Comparison of ENCODE assay signal across 8 cellular contexts in genomic region chr10:34816067-34817002, GRCh38. TPM values are rescaled to one million over a fixed set of nuclear protein-coding genes. Genes with fewer than 3 reads are reported as not detected.
DNase-seq lines count a peak whose midpoint lies in the region; ATAC-seq and TF ChIP-seq lines count a peak whose summit lies in the region.

No MANE protein-coding gene starts in this region.

- H3K9me3 ChIP-seq in thoracic aorta: no peaks in the 10 kb centered on the region

- H3K27me3 ChIP-seq in kidney epithelial cell (ENCODE audit: control insufficient read depth, insufficient read depth, low read length) (no peaks in the 10 kb centered on the region), thoracic aorta (replicated peaks; ENCODE audit: insufficient read depth) (no peaks in the 10 kb centered on the region)

- no peak for ATAC-seq in thoracic aorta (ENCODE audit: insufficient number of reproducible peaks, low FRiP score, low read depth)
- ATAC-seq in HG02763 (IDR thresholded peaks at IDR 0.05; ENCODE audit: unreplicated experiment): no peak
- no peak for ATAC-seq in GM18502 (IDR thresholded peaks at IDR 0.05; ENCODE audit: poor library complexity, unreplicated experiment)
- ATAC-seq in HG03280 (IDR thresholded peaks at IDR 0.05; ENCODE audit: unreplicated experiment): no peak

- TF ChIP-seq CTCF in astrocyte of the spinal cord (IDR thresholded peaks at IDR 0.05; ENCODE audit: low read depth, low read length) (no peak), kidney epithelial cell (IDR thresholded peaks at IDR 0.05; ENCODE audit: insufficient read depth, low read length, poor library complexity, severe bottlenecking) (peak; percentile 14), thoracic aorta (IDR thresholded peaks at IDR 0.05) (no peak)

- in situ Hi-C loops in astrocyte of the spinal cord (cut with HindIII; ENCODE audit: low sequenced_read_pairs): no loop called here

- peak overlapping the region; percentile 4 to 38 for H3K27ac ChIP-seq in thoracic aorta

- no peaks in the 10 kb centered on the region for H3K36me3 ChIP-seq in kidney epithelial cell (ENCODE audit: control insufficient read depth, insufficient read depth, low read length)
- no peaks in the 10 kb centered on the region for H3K36me3 ChIP-seq in thoracic aorta

- DNase-seq in AG08395 (ENCODE audit: low spot score) (peak; percentile 36), HT-29 (ENCODE audit: low spot score) (peak; percentile 63), astrocyte of the spinal cord (ENCODE audit: low read depth, low spot score) (peak; percentile 45), kidney epithelial cell (ENCODE audit: low read depth) (no peak), thoracic aorta (ENCODE audit: low spot score) (no peak)

- peaks cover 12 to 24% of the 10 kb centered on the region in 2 donors for H3K4me1 ChIP-seq in thoracic aorta (ENCODE audit: control insufficient read depth in 1 of 2, low read depth in 2 of 2)

- H3K4me3 ChIP-seq in astrocyte of the spinal cord (ENCODE audit: low read depth, low read length) (peak overlapping the region; percentile 67), kidney epithelial cell (ENCODE audit: low read depth, low read length) (peak overlapping the region; percentile 70), thoracic aorta (peak overlapping the region; percentile 79)

RNA-seq across cellular contexts. Expression of gene PARD3, which starts 1.2 kb away (rescaled TPM):
- total RNA-seq in HT-29 (2014; rRNA removed; shearing (Covaris generic)): 24.3 and 29.1 TPM in 2 replicates
- total RNA-seq in kidney epithelial cell (76.0 and 76.4 TPM in 2 replicates), thoracic aorta (10 to 100 TPM; 16.7 to 34.5 TPM)

Comparison
In these comparisons a context has a peak if more than half of its experiments do, and no peak if none do; other contexts are left out.
1. DNase-seq: peak in AG08395 (single experiment), HT-29 (single experiment) and astrocyte of the spinal cord (single experiment); none in kidney epithelial cell (single experiment) and thoracic aorta (single experiment).
2. Peak in every context shown above with its lines, with median percentiles within 50 percentile points of each other: H3K4me3 ChIP-seq.